22 cellular contexts compared by ENCODE assay signal in the genomic region with DNA sequence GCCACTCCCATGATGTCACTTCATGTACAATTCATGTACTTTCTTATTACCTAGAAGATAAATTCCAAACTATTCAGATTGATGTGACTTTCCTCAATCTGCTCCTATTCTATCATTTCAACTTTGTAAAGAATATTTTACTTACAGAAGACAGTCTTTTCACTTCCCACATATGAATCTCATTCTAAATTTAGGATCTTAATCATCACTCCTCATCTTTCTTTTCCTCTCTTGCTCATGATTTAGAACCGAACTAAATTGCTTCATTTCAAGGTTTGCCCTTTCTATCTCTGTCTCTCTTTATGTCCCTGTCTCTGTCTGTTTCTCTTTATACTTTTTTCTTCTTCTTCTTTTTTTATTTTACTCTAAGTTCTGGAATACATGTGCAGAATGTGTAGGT.
"Had no signal": no experiment of that assay in that cellular context is flagged by ENCODE, and none has a peak within 500 bp of the region (broad histone marks: within the 10 kb centered on the region; RNA-seq: fewer than 3 reads in every experiment).

No MANE protein-coding gene starts in this region.

- DNase-seq: activated CD4-positive, alpha-beta T cell treated with anti-CD3 and anti-CD28 coated beads for 48 hours; activated CD4-positive, alpha-beta T cell treated with anti-CD3 and anti-CD28 coated beads, Interleukin-2, amount 50 U/mL, for 48 hours; activated CD8-positive, alpha-beta memory T cell treated with anti-CD3 and anti-CD28 coated beads for 24 hours; activated effector memory CD4-positive, alpha-beta T cell treated with Interleukin-2 at 50 U/mL for 16 hours; activated naive CD4-positive, alpha-beta T cell treated with anti-CD3 and anti-CD28 coated beads for 36 hours; activated naive CD8-positive, alpha-beta T cell treated with anti-CD3 and anti-CD28 coated beads for 36 hours; dermis blood vessel endothelial cell; effector CD4-positive, alpha-beta T cell; head of caudate nucleus; hippocampal formation; midbrain; naive thymus-derived CD8-positive, alpha-beta T cell; occipital lobe; psoas muscle; stimulated activated CD4-positive, alpha-beta T cell treated with anti-CD3 and anti-CD28 coated beads, Interleukin-2, amount 100 ng/mL, for 48 hours; stimulated activated naive CD4-positive, alpha-beta T cell treated with Interleukin-2 at 50 U/mL for 16 hours; testis; WERI-Rb-1 had no signal

- H3K9me3 ChIP-seq: breast epithelium, psoas muscle, right atrium auricular region, testis had no signal

- H3K4me3 ChIP-seq: breast epithelium, psoas muscle, right atrium auricular region, testis had no signal

- H3K79me2 ChIP-seq: parathyroid adenoma had no signal

- H2AFZ ChIP-seq: parathyroid adenoma had no signal

- H3K4me1 ChIP-seq: breast epithelium, parathyroid adenoma, psoas muscle, right atrium auricular region, testis had no signal

- H3K27ac ChIP-seq: breast epithelium, epithelial cell of prostate, parathyroid adenoma, psoas muscle, right atrium auricular region, testis, WERI-Rb-1 had no signal

- H3K27me3 ChIP-seq: breast epithelium, right atrium auricular region, testis had no signal

- H3K36me3 ChIP-seq: breast epithelium, right atrium auricular region, WERI-Rb-1 had no signal

- H3K9ac ChIP-seq: parathyroid adenoma had no signal
